ENCODE assay signal across 9 cellular contexts in the genomic region with DNA sequence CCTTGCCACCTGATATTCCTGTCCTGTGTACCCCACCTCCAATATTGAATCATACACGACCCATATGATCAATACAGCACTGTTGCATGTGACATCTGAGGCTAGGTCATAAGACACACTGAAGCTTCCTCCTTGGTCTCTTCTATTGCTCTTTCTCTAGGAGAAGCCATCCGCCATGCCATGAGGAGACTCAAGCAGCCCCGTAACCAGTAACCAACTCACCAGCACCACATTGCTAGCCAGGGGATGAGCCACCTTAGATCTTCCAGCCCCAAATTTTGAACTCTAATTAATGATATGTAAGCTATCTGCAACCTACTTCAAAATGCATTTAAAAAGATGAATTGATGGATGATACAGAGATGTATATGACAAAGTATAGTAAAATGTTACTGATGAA. TPM values are rescaled to one million over a fixed set of nuclear protein-coding genes. Genes with fewer than 3 reads are reported as not detected.
DNase-seq lines count a peak whose midpoint lies in the region; ATAC-seq and TF ChIP-seq lines count a peak whose summit lies in the region.
"Had no signal": no experiment of that assay in that cellular context is flagged by ENCODE, and none has a peak within 500 bp of the region (broad histone marks: within the 10 kb centered on the region; RNA-seq: fewer than 3 reads in every experiment).

No MANE protein-coding gene starts in this region.

- H3K9ac ChIP-seq in neural cell (ENCODE audit: low read length) = peak overlapping the region; percentile 81

- intact Hi-C loops in CD4-positive, alpha-beta memory T cell (cut with micrococcal nuclease) = no loop called here

- peaks cover 23% of the 10 kb centered on the region for H3K4me1 ChIP-seq in CD4-positive, alpha-beta memory T cell (ENCODE audit: insufficient read depth, low read length)

- no peak overlapping the region for H2AFZ ChIP-seq in neural cell (ENCODE audit: low read depth, low read length)

- no peaks in the 10 kb centered on the region for H3K27me3 ChIP-seq in CD4-positive, alpha-beta memory T cell (ENCODE audit: insufficient read depth, low read length)
- no peaks in the 10 kb centered on the region for H3K27me3 ChIP-seq in neural cell (ENCODE audit: insufficient read depth, low read depth, low read length)

- peak overlapping the region; percentile 86 for H3K27ac ChIP-seq in CD4-positive, alpha-beta memory T cell (ENCODE audit: low read depth, low read length)
- peak overlapping the region; percentile 94 for H3K27ac ChIP-seq in neural cell (ENCODE audit: low read length)

- no peak for ATAC-seq in HG03175 (IDR thresholded peaks at IDR 0.05; ENCODE audit: unreplicated experiment)
- ATAC-seq in GM19328 (IDR thresholded peaks at IDR 0.05; ENCODE audit: unreplicated experiment) = no peak
- no peak for ATAC-seq in HG02763 (IDR thresholded peaks at IDR 0.05; ENCODE audit: unreplicated experiment)

- H3K36me3 ChIP-seq in CD4-positive, alpha-beta memory T cell (ENCODE audit: insufficient read depth, low read length) = no peaks in the 10 kb centered on the region
- no peaks in the 10 kb centered on the region for H3K36me3 ChIP-seq in neural cell (ENCODE audit: insufficient read depth, low read length)

- POLR2A ChIA-PET in CD4-positive, alpha-beta memory T cell (lab: Charles Lee; ENCODE audit: partially characterized antibody) = interaction anchor here (0.6 to 0.8 kb wide), 2 partner anchors 28 to 484 kb away, joined by 3 read pairs; no protein-coding TSS in a partner anchor

- H3K27ac Mint-ChIP-seq in CD4-positive, alpha-beta memory T cell = peak overlapping the region; percentile 32 to 98 (median 94)
- H3K27ac Mint-ChIP-seq in chondrocyte (ENCODE audit: unreplicated experiment) = peak overlapping the region; percentile 8

- TF ChIP-seq RAD21 in neural cell (conservative IDR thresholded peaks at IDR 0.05) = no peak

- H3K4me2 ChIP-seq in neural cell (ENCODE audit: low read length) = peak overlapping the region; percentile 69

- no peak for DNase-seq in CD4-positive, alpha-beta memory T cell
- DNase-seq in NB4 (ENCODE audit: low read depth) = peak; percentile 14
- DNase-seq in chondrocyte (ENCODE audit: low spot score) = no peak
- DNase-seq in AML-193 (lab: John Stamatoyannopoulos, UW) = no peak

- TF ChIP-seq CTCF in NB4 (IDR thresholded peaks at IDR 0.05; ENCODE audit: low read depth, low read length) = no peak
- no peak for TF ChIP-seq CTCF in chondrocyte (IDR thresholded peaks at IDR 0.05)
- no peak for TF ChIP-seq CTCF in neural cell (IDR thresholded peaks at IDR 0.05; ENCODE audit: poor library complexity, severe bottlenecking)

- peak overlapping the region; percentile 84 to 96 (median 92) for H3K4me3 Mint-ChIP-seq in CD4-positive, alpha-beta memory T cell
- peak overlapping the region; percentile 89 for H3K4me3 Mint-ChIP-seq in chondrocyte (ENCODE audit: unreplicated experiment)

- no peaks in the 10 kb centered on the region for H3K79me2 ChIP-seq in neural cell (replicated peaks; ENCODE audit: insufficient read depth, low read length)

- peak overlapping the region in 1 of 2 donors; percentile 86 for H3K4me3 ChIP-seq in CD4-positive, alpha-beta memory T cell (ENCODE audit: low read length in 2 of 2)
- H3K4me3 ChIP-seq in NB4 (ENCODE audit: low read depth, low read length) = peak overlapping the region; percentile 71
- peak overlapping the region; percentile 71 for H3K4me3 ChIP-seq in neural cell (ENCODE audit: low read length)

- H3K27me3 Mint-ChIP-seq in CD4-positive, alpha-beta memory T cell = peaks cover 0 to 1% of the 10 kb centered on the region in 2 donors
- no peaks in the 10 kb centered on the region for H3K27me3 Mint-ChIP-seq in chondrocyte (ENCODE audit: low read depth)

- no peaks in the 10 kb centered on the region for H3F3A ChIP-seq in neural cell (ENCODE audit: insufficient read depth, low read length, poor library complexity, severe bottlenecking)

- H3K9me3 ChIP-seq in CD4-positive, alpha-beta memory T cell (ENCODE audit: control insufficient read depth in 1 of 2, low read length in 2 of 2) = peaks cover 0 to 9% of the 10 kb centered on the region in 2 donors
- H3K9me3 ChIP-seq in neural cell (ENCODE audit: low read length) = no peaks in the 10 kb centered on the region

- H3K36me3 Mint-ChIP-seq in CD4-positive, alpha-beta memory T cell = peaks cover 19 to 20% of the 10 kb centered on the region in 2 donors
- H3K36me3 Mint-ChIP-seq in chondrocyte (ENCODE audit: low read depth) = peaks cover 13% of the 10 kb centered on the region

- no peaks in the 10 kb centered on the region for H4K20me1 ChIP-seq in neural cell (ENCODE audit: insufficient read depth)

- peaks cover 13 to 40% (median 27%) of the 10 kb centered on the region in 4 donors for H3K4me1 Mint-ChIP-seq in CD4-positive, alpha-beta memory T cell
- peaks cover 9% of the 10 kb centered on the region for H3K4me1 Mint-ChIP-seq in chondrocyte (ENCODE audit: low read depth)

- no peak for TF ChIP-seq EP300 in neural cell (conservative IDR thresholded peaks at IDR 0.05; ENCODE audit: poor library complexity, severe bottlenecking)

- H3K9me3 Mint-ChIP-seq in CD4-positive, alpha-beta memory T cell = peaks cover 0 to 43% (median 30%) of the 10 kb centered on the region in 8 donors
- peaks cover 29% of the 10 kb centered on the region for H3K9me3 Mint-ChIP-seq in chondrocyte (ENCODE audit: low read depth)

- no peak for TF ChIP-seq POLR2A in NB4 (IDR thresholded peaks at IDR 0.05; ENCODE audit: extremely low read depth, insufficient read length)

- no peaks in the 10 kb centered on the region for H3K9me2 ChIP-seq in neural cell (ENCODE audit: insufficient read depth, low read length)

- CTCF ChIA-PET in CD4-positive, alpha-beta memory T cell (lab: Charles Lee; ENCODE audit: partially characterized antibody) = no interaction called here

TF ChIP-seq in neural cell, 6 proteins besides CTCF, POLR2A, EP300 and RAD21:
- TF ChIP-seq POLR2AphosphoS5 (IDR thresholded peaks at IDR 0.05) (no peak), EZH2 (IDR thresholded peaks at IDR 0.05; ENCODE audit: borderline replicate concordance, insufficient read depth, low read length, poor library complexity, severe bottlenecking) (no peak), SMC3 (conservative IDR thresholded peaks at IDR 0.05; ENCODE audit: poor library complexity) (no peak)
- TF ChIP-seq, protein P1, sequence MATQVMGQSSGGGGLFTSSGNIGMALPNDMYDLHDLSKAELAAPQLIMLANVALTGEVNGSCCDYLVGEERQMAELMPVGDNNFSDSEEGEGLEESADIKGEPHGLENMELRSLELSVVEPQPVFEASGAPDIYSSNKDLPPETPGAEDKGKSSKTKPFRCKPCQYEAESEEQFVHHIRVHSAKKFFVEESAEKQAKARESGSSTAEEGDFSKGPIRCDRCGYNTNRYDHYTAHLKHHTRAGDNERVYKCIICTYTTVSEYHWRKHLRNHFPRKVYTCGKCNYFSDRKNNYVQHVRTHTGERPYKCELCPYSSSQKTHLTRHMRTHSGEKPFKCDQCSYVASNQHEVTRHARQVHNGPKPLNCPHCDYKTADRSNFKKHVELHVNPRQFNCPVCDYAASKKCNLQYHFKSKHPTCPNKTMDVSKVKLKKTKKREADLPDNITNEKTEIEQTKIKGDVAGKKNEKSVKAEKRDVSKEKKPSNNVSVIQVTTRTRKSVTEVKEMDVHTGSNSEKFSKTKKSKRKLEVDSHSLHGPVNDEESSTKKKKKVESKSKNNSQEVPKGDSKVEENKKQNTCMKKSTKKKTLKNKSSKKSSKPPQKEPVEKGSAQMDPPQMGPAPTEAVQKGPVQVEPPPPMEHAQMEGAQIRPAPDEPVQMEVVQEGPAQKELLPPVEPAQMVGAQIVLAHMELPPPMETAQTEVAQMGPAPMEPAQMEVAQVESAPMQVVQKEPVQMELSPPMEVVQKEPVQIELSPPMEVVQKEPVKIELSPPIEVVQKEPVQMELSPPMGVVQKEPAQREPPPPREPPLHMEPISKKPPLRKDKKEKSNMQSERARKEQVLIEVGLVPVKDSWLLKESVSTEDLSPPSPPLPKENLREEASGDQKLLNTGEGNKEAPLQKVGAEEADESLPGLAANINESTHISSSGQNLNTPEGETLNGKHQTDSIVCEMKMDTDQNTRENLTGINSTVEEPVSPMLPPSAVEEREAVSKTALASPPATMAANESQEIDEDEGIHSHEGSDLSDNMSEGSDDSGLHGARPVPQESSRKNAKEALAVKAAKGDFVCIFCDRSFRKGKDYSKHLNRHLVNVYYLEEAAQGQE (IDR thresholded peaks at IDR 0.05; ENCODE audit: borderline replicate concordance) = no peak

RNA-seq across cellular contexts. Expression of a gene that starts 28.6 kb away (rescaled TPM):
- total RNA-seq in CD4-positive, alpha-beta memory T cell = 10 to 100 TPM; 32.3 to 33.2 TPM
- polyA plus RNA-seq in CD4-positive, alpha-beta memory T cell = 1 to 10 TPM in 1 of 2 donors, under 1 TPM in 1; 0.94 to 9.8 TPM
- total RNA-seq in chondrocyte = 8.1 to 11.6 TPM (median 8.2 TPM) in 3 replicates
- 7.7 and 12.7 TPM in 2 replicates for polyA plus RNA-seq in neural cell
- 46.0 and 48.7 TPM in 2 replicates for polyA minus RNA-seq in neural cell

RNA-seq across cellular contexts. Expression of a gene that starts 39.6 kb away (rescaled TPM):
- not detected for total RNA-seq in CD4-positive, alpha-beta memory T cell
- not detected for polyA plus RNA-seq in CD4-positive, alpha-beta memory T cell
- not detected in 3 replicates for total RNA-seq in chondrocyte
- not detected in 2 replicates for polyA plus RNA-seq in neural cell
- not detected in 2 replicates for polyA minus RNA-seq in neural cell
- total RNA-seq: subcutaneous adipose tissue had no signal

RNA-seq across cellular contexts. Expression of a gene that starts 49.0 kb away (rescaled TPM):
- not detected for total RNA-seq in CD4-positive, alpha-beta memory T cell
- not detected for polyA plus RNA-seq in CD4-positive, alpha-beta memory T cell
- not detected in 3 replicates for total RNA-seq in chondrocyte
- not detected in 2 replicates for polyA plus RNA-seq in neural cell
- not detected in 2 replicates for polyA minus RNA-seq in neural cell
- total RNA-seq: subcutaneous adipose tissue had no signal

RNA-seq across cellular contexts. Expression of a gene that starts 58.1 kb away (rescaled TPM):
- not detected for total RNA-seq in CD4-positive, alpha-beta memory T cell
- polyA plus RNA-seq in CD4-positive, alpha-beta memory T cell = not detected
- not detected in 3 replicates for total RNA-seq in chondrocyte
- polyA plus RNA-seq in neural cell = not detected in 2 replicates
- polyA minus RNA-seq in neural cell = not detected in 2 replicates
- total RNA-seq: subcutaneous adipose tissue had no signal
